In the genomic region with DNA sequence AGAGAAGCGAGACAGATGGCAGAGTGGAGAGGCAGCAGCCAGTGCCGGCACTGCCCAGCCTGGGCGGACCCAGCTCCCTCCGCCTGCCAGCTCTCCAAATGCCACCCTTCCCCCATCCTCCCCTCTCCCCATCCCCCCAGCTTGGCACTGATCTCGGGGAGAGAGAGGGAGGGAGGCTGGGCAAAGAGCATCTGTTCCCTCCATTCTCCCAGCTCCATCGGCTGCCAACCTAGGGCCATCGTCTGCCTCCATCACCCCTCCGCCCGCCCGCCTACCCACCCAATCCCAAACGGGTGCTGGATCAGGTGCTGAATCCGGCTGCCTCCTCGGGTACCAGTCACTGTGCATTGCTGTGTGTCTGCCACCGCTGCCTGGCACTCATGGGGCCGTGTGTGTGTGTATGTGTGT, we compare ENCODE assay signal across 15 cellular contexts. TPM values are rescaled to one million over a fixed set of nuclear protein-coding genes. Genes with fewer than 3 reads are reported as not detected.
DNase-seq lines count a peak whose midpoint lies in the region; ATAC-seq and TF ChIP-seq lines count a peak whose summit lies in the region.
"Had no signal": no experiment of that assay in that cellular context is flagged by ENCODE, and none has a peak within 500 bp of the region (broad histone marks: within the 10 kb centered on the region; RNA-seq: fewer than 3 reads in every experiment).

No MANE protein-coding gene starts in this region.

- no peak for TF ChIP-seq CTCF in CD8-positive, alpha-beta T cell (IDR thresholded peaks at IDR 0.05)

- H3K9me3 ChIP-seq in CD8-positive, alpha-beta T cell (ENCODE audit: low read length), result no peaks in the 10 kb centered on the region

- ATAC-seq in CD8-positive, alpha-beta T cell, result no peak
- no peak for ATAC-seq in HG02870 (IDR thresholded peaks at IDR 0.05; ENCODE audit: unreplicated experiment)
- ATAC-seq: right cardiac atrium; stimulated activated naive CD8-positive, alpha-beta T cell treated with anti-CD3 and anti-CD28 coated beads, Interleukin-15, Interleukin-2, amounts not matched to agents 100 U/mL and 50 U/mL, for 24 hours had no signal

- no peak for DNase-seq in CD8-positive, alpha-beta T cell
- DNase-seq in NCI-H1436 (lab: John Stamatoyannopoulos, UW) (peak; percentile 63), SHP77 treated with DMSO at 0.1 percent for 48 hours (lab: John Stamatoyannopoulos, UW) (peak; percentile 33), inferior parietal cortex (ENCODE audit: extremely low spot score) (peak; percentile 88), GDM1 (lab: John Stamatoyannopoulos, UW) (no peak)
- no peak for DNase-seq in activated T-cell treated with anti-CD3 and anti-CD28 coated beads, Interleukin-2, amount 50 U/mL, for 48 hours
- DNase-seq in activated T-cell treated with anti-CD3 and anti-CD28 coated beads, Interleukin-2, amount 50 U/mL, for 24 hours, result no peak
- DNase-seq: activated CD8-positive, alpha-beta memory T cell treated with anti-CD3 and anti-CD28 coated beads, Interleukin-2, amount 50 U/mL, for 48 hours; foreskin melanocyte; NCI-H526 treated with DMSO at 0.1 percent for 48 hours; right cardiac atrium; SIG-M5; stimulated activated naive CD8-positive, alpha-beta T cell treated with anti-CD3 and anti-CD28 coated beads, Interleukin-15, Interleukin-2, amounts not matched to agents 100 U/mL and 50 U/mL, for 24 hours had no signal

- H3K4me1 Mint-ChIP-seq in CD8-positive, alpha-beta T cell (ENCODE audit: low read depth), result peaks cover 20% of the 10 kb centered on the region
- H3K4me1 Mint-ChIP-seq in activated T-cell treated with anti-CD3 and anti-CD28 coated beads, Interleukin-2, amount 50 U/mL, for 24 hours (ENCODE audit: low read depth), result peaks cover 6% of the 10 kb centered on the region

- H3K4me1 ChIP-seq in CD8-positive, alpha-beta T cell (ENCODE audit: insufficient read depth, low read length), result no peaks in the 10 kb centered on the region

- POLR2A ChIA-PET in CD8-positive, alpha-beta T cell (lab: Charles Lee), result interaction anchor here (0.6 kb wide), 1 partner anchor 46 kb away, joined by 3 read pairs; no protein-coding TSS in a partner anchor

- H3K9me3 Mint-ChIP-seq in CD8-positive, alpha-beta T cell, result no peaks in the 10 kb centered on the region
- H3K9me3 Mint-ChIP-seq in activated T-cell treated with anti-CD3 and anti-CD28 coated beads, Interleukin-2, amount 50 U/mL, for 24 hours, result no peaks in the 10 kb centered on the region

- H3K27ac Mint-ChIP-seq in CD8-positive, alpha-beta T cell, result no peak overlapping the region
- no peak overlapping the region for H3K27ac Mint-ChIP-seq in activated T-cell treated with anti-CD3 and anti-CD28 coated beads, Interleukin-2, amount 50 U/mL, for 24 hours

- no peak overlapping the region for H3K4me3 ChIP-seq in CD8-positive, alpha-beta T cell (ENCODE audit: low read depth, low read length)

- H3K36me3 Mint-ChIP-seq in CD8-positive, alpha-beta T cell, result peaks cover 4% of the 10 kb centered on the region
- H3K36me3 Mint-ChIP-seq in activated T-cell treated with anti-CD3 and anti-CD28 coated beads, Interleukin-2, amount 50 U/mL, for 24 hours (ENCODE audit: low read depth), result no peaks in the 10 kb centered on the region

- CTCF ChIA-PET in CD8-positive, alpha-beta T cell (lab: Charles Lee), result interaction anchor here (0.7 to 2.6 kb wide), 2 partner anchors 35 to 46 kb away, joined by 3 to 13 read pairs; no protein-coding TSS in a partner anchor

- H3K36me3 ChIP-seq in CD8-positive, alpha-beta T cell (ENCODE audit: insufficient read depth, low read length), result no peaks in the 10 kb centered on the region

- H3K4me3 Mint-ChIP-seq in CD8-positive, alpha-beta T cell, result peak overlapping the region; percentile 12
- H3K4me3 Mint-ChIP-seq in activated T-cell treated with anti-CD3 and anti-CD28 coated beads, Interleukin-2, amount 50 U/mL, for 24 hours, result no peak overlapping the region

- no peaks in the 10 kb centered on the region for H3K27me3 ChIP-seq in CD8-positive, alpha-beta T cell (ENCODE audit: insufficient read depth, low read length)

- H3K27ac ChIP-seq in CD8-positive, alpha-beta T cell (ENCODE audit: low read depth, low read length), result no peak overlapping the region
- H3K27ac ChIP-seq: HL-60 had no signal

- intact Hi-C loops in CD8-positive, alpha-beta T cell (cut with DNase I, micrococcal nuclease), result no loop called here

- H3K27me3 Mint-ChIP-seq in CD8-positive, alpha-beta T cell (ENCODE audit: low read depth), result no peaks in the 10 kb centered on the region
- H3K27me3 Mint-ChIP-seq in activated T-cell treated with anti-CD3 and anti-CD28 coated beads, Interleukin-2, amount 50 U/mL, for 24 hours, result no peaks in the 10 kb centered on the region

RNA-seq across cellular contexts. Expression of gene ZFHX2, which starts 38.6 kb away (rescaled TPM):
- total RNA-seq in CD8-positive, alpha-beta T cell, result under 1 TPM; 0.24 to 0.25 TPM

RNA-seq across cellular contexts. Expression of gene THTPA, which starts 43.1 kb away (rescaled TPM):
- total RNA-seq in CD8-positive, alpha-beta T cell, result 10 to 100 TPM; 10.7 to 12.4 TPM

RNA-seq across cellular contexts. Expression of gene NGDN, which starts 43.5 kb away (rescaled TPM):
- 100 to 1,000 TPM; 173 TPM for total RNA-seq in CD8-positive, alpha-beta T cell

RNA-seq across cellular contexts. Expression of gene AP1G2, which starts 54.6 kb away (rescaled TPM):
- 100 to 1,000 TPM; 153 to 160 TPM for total RNA-seq in CD8-positive, alpha-beta T cell

Comparison
In these comparisons a context has a peak if more than half of its experiments do, and no peak if none do; other contexts are left out.
1. DNase-seq: peak in NCI-H1436 (single experiment), SHP77 treated with DMSO at 0.1 percent for 48 hours (single experiment) and inferior parietal cortex (single experiment); none in CD8-positive, alpha-beta T cell (0 of 7), activated T-cell treated with anti-CD3 and anti-CD28 coated beads, Interleukin-2, amount 50 U/mL, for 48 hours (0 of 2), GDM1 (single experiment) and activated T-cell treated with anti-CD3 and anti-CD28 coated beads, Interleukin-2, amount 50 U/mL, for 24 hours (single experiment).